ENCODE assay signal across 1 cellular context in genomic region chr16:81465375-81465943, GRCh38.
TF ChIP-seq lines count a peak whose summit lies in the region.

No MANE protein-coding gene starts in this region.

TF ChIP-seq in HepG2, 621 proteins besides CTCF, POLR2A, EP300 and RAD21 (continued from another document and continues in another):
- TF ChIP-seq ZNF280D (CRISPR knock-in tag; IDR thresholded peaks at IDR 0.05), result no peak
- no peak for TF ChIP-seq TRIM22 (IDR thresholded peaks at IDR 0.05)
- no peak for TF ChIP-seq STAT5B (CRISPR knock-in tag; IDR thresholded peaks at IDR 0.05)
- no peak for TF ChIP-seq ZNF788 (CRISPR knock-in tag; IDR thresholded peaks at IDR 0.05; ENCODE audit: borderline replicate concordance)
- TF ChIP-seq MYC (CRISPR knock-in tag; IDR thresholded peaks at IDR 0.05; ENCODE audit: borderline replicate concordance), result no peak
- TF ChIP-seq ISL2 (CRISPR knock-in tag; IDR thresholded peaks at IDR 0.05), result no peak
- TF ChIP-seq ONECUT2 (CRISPR knock-in tag; IDR thresholded peaks at IDR 0.05), result peak; percentile 85
- TF ChIP-seq THAP8 (CRISPR knock-in tag; IDR thresholded peaks at IDR 0.05; ENCODE audit: borderline replicate concordance), result no peak
- no peak for TF ChIP-seq ZNF101 (CRISPR knock-in tag; IDR thresholded peaks at IDR 0.05; ENCODE audit: borderline replicate concordance, low read depth)
- TF ChIP-seq NFE2L2 (IDR thresholded peaks at IDR 0.05; ENCODE audit: low read length), result 0 out of 2 replicates have a peak, but pooled peaks have one; percentile 31
- peak; percentile 72 for TF ChIP-seq REPIN1 (CRISPR knock-in tag; IDR thresholded peaks at IDR 0.05; ENCODE audit: borderline replicate concordance, low read depth)
- no peak for TF ChIP-seq IRF2 (CRISPR knock-in tag; IDR thresholded peaks at IDR 0.05)
- no peak for TF ChIP-seq NR1H2 (CRISPR knock-in tag; IDR thresholded peaks at IDR 0.05; ENCODE audit: borderline replicate concordance, low read depth)
- TF ChIP-seq PHB2 (IDR thresholded peaks at IDR 0.05; ENCODE audit: partially characterized antibody), result no peak
- TF ChIP-seq CEBPB (IDR thresholded peaks at IDR 0.05; ENCODE audit: borderline replicate concordance, low read depth, low read length), result no peak
- no peak for TF ChIP-seq NFYC (CRISPR knock-in tag; IDR thresholded peaks at IDR 0.05)
- TF ChIP-seq E2F5 (CRISPR knock-in tag; conservative IDR thresholded peaks at IDR 0.05), result no peak
- TF ChIP-seq ZFP62 (CRISPR knock-in tag; IDR thresholded peaks at IDR 0.05), result no peak
- TF ChIP-seq HNF4G (IDR thresholded peaks at IDR 0.05; ENCODE audit: borderline replicate concordance, low read depth, low read length), result no peak
- no peak for TF ChIP-seq HNF4G (CRISPR knock-in tag; IDR thresholded peaks at IDR 0.05; ENCODE audit: borderline replicate concordance, low read depth)
- no peak for TF ChIP-seq NFKB2 (CRISPR knock-in tag; IDR thresholded peaks at IDR 0.05; ENCODE audit: borderline replicate concordance)
- no peak for TF ChIP-seq CERS6 (CRISPR knock-in tag; IDR thresholded peaks at IDR 0.05)
- no peak for TF ChIP-seq RFX5 (IDR thresholded peaks at IDR 0.05; ENCODE audit: low read depth, low read length)
- TF ChIP-seq CEBPG (CRISPR knock-in tag; IDR thresholded peaks at IDR 0.05), result peak; percentile 9; the same call in 1 of the 2 replicates
- no peak for TF ChIP-seq ZFP90 (CRISPR knock-in tag; IDR thresholded peaks at IDR 0.05; ENCODE audit: borderline replicate concordance)
- TF ChIP-seq HMGXB3 (CRISPR knock-in tag; IDR thresholded peaks at IDR 0.05; ENCODE audit: borderline replicate concordance), result no peak
- TF ChIP-seq POLR2AphosphoS2 (IDR thresholded peaks at IDR 0.05; ENCODE audit: low read depth, low read length), result no peak
- no peak for TF ChIP-seq RNF219 (CRISPR knock-in tag; IDR thresholded peaks at IDR 0.05)
- TF ChIP-seq ZNF557 (CRISPR knock-in tag; IDR thresholded peaks at IDR 0.05), result no peak
- TF ChIP-seq ZNF691 (CRISPR knock-in tag; IDR thresholded peaks at IDR 0.05; ENCODE audit: borderline replicate concordance, low read depth), result no peak
- TF ChIP-seq NCOR1 (IDR thresholded peaks at IDR 0.05; ENCODE audit: borderline replicate concordance, low read length), result no peak
- TF ChIP-seq ZNF496 (CRISPR knock-in tag; IDR thresholded peaks at IDR 0.05; ENCODE audit: insufficient replicate concordance), result no peak
- no peak for TF ChIP-seq EED (CRISPR knock-in tag; IDR thresholded peaks at IDR 0.05)
- TF ChIP-seq HOXA7 (CRISPR knock-in tag; IDR thresholded peaks at IDR 0.05), result no peak
- TF ChIP-seq ZEB1 (IDR thresholded peaks at IDR 0.05; ENCODE audit: insufficient replicate concordance, low read depth), result no peak
- no peak for TF ChIP-seq TBX3 (IDR thresholded peaks at IDR 0.05; ENCODE audit: borderline replicate concordance)
- TF ChIP-seq HBP1 (CRISPR knock-in tag; IDR thresholded peaks at IDR 0.05; ENCODE audit: low read depth), result no peak; the same call in 1 of the 2 replicates
- no peak for TF ChIP-seq FOXO4 (CRISPR knock-in tag; conservative IDR thresholded peaks at IDR 0.05)
- TF ChIP-seq NR2F6 (IDR thresholded peaks at IDR 0.05), result no peak
- peak; percentile 24; the same call in 1 of the 2 replicates for TF ChIP-seq NR2F6 (CRISPR knock-in tag; IDR thresholded peaks at IDR 0.05)
- TF ChIP-seq EHMT2 (IDR thresholded peaks at IDR 0.05; ENCODE audit: borderline replicate concordance, low read depth, low read length), result no peak
- no peak for TF ChIP-seq ZNF235 (CRISPR knock-in tag; IDR thresholded peaks at IDR 0.05; ENCODE audit: borderline replicate concordance)
- TF ChIP-seq ZSCAN9 (CRISPR knock-in tag; IDR thresholded peaks at IDR 0.05; ENCODE audit: borderline replicate concordance), result no peak
- TF ChIP-seq SKIL (CRISPR knock-in tag; IDR thresholded peaks at IDR 0.05; ENCODE audit: borderline replicate concordance), result no peak
